8 cellular contexts compared by ENCODE assay signal in the genomic region with DNA sequence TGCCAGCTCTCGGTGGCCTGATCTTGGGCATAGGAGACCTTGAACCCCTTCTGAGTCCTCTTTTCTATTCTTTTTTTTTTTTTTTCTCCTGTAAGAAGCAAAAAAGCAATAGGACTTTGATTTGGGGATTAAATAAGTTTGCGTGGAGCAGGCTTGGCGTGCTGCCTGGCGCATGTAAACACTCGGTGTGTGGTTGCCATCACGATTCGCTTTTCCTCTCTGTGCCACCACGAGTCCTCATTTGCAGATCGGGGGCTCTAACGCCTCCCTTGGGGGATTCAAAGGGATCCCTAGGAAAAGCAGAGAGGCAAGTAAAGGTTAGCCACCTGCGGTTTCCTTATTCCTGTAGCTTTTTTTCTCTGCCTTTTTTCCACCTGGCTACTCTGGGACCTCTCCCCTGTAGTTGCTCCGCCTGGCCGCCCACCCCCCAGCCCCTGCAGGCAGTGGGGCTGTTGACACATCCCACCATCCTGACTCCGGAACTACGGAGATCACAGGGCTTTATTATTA. TPM values are rescaled to one million over a fixed set of nuclear protein-coding genes. Genes with fewer than 3 reads are reported as not detected.
A peak's percentile ranks its signal among the peaks of the same experiment; 100 is the strongest.
DNase-seq lines count a peak whose midpoint lies in the region; ATAC-seq and TF ChIP-seq lines count a peak whose summit lies in the region.

No MANE protein-coding gene starts in this region.

- intact Hi-C loops in upper lobe of right lung (cut with DNase I): no loop called here

- peak; percentile 8 for DNase-seq in stimulated activated CD4-positive, alpha-beta T cell treated with anti-CD3 and anti-CD28 coated beads, Interleukin-12 subunit alpha, Interleukin-12 subunit beta, amount 100 ng/mL, for 4 hours
- DNase-seq in stimulated activated CD4-positive, alpha-beta T cell treated with anti-CD3 and anti-CD28 coated beads, Interleukin-2, amount 100 ng/mL, for 48 hours: no peak
- DNase-seq in WERI-Rb-1: no peak
- DNase-seq in epithelial cell of esophagus (ENCODE audit: low read depth): peak; percentile 30
- DNase-seq in upper lobe of right lung: peak; percentile 72
- DNase-seq in DMS153 (lab: John Stamatoyannopoulos, UW): no peak

- peaks cover 80% of the 10 kb centered on the region for H3K36me3 ChIP-seq in WERI-Rb-1
- H3K36me3 ChIP-seq in mucosa of rectum (ENCODE audit: control insufficient read depth in 2 of 2, insufficient read depth in 2 of 2, low read length in 2 of 2): peaks cover 33 to 50% of the 10 kb centered on the region in 2 donors
- H3K36me3 ChIP-seq in upper lobe of right lung: peaks cover 57% of the 10 kb centered on the region

- no peak for TF ChIP-seq CTCF in WERI-Rb-1 (IDR thresholded peaks at IDR 0.05; ENCODE audit: low read depth, low read length)
- TF ChIP-seq CTCF in epithelial cell of esophagus (IDR thresholded peaks at IDR 0.05; ENCODE audit: insufficient read depth, low read depth, low read length, missing control alignments): no peak
- TF ChIP-seq CTCF in upper lobe of right lung (IDR thresholded peaks at IDR 0.05): no peak

- H3K9me3 ChIP-seq in WERI-Rb-1 (ENCODE audit: severe bottlenecking) (no peaks in the 10 kb centered on the region), mucosa of rectum (ENCODE audit: control insufficient read depth in 2 of 2, low read length in 2 of 2) (no peaks in the 10 kb centered on the region), upper lobe of right lung (no peaks in the 10 kb centered on the region)

- ATAC-seq in upper lobe of right lung (no peak), HG02588 (IDR thresholded peaks at IDR 0.05; ENCODE audit: unreplicated experiment) (no peak)

- H3K27me3 ChIP-seq in WERI-Rb-1 (ENCODE audit: insufficient read depth, low read depth, severe bottlenecking): no peaks in the 10 kb centered on the region
- no peaks in the 10 kb centered on the region for H3K27me3 ChIP-seq in mucosa of rectum (ENCODE audit: control insufficient read depth in 2 of 2, insufficient read depth in 2 of 2, low read length in 2 of 2)
- H3K27me3 ChIP-seq in upper lobe of right lung: no peaks in the 10 kb centered on the region

- H3K4me3 ChIP-seq in WERI-Rb-1 (ENCODE audit: low read depth, low read length): peak overlapping the region; percentile 75
- peak overlapping the region; percentile 99 for H3K4me3 ChIP-seq in epithelial cell of esophagus (ENCODE audit: low read length)
- H3K4me3 ChIP-seq in mucosa of rectum (ENCODE audit: low read length in 2 of 2): peak overlapping the region; percentile 80 to 98
- peak overlapping the region; percentile 98 for H3K4me3 ChIP-seq in upper lobe of right lung

- H3K27ac ChIP-seq in WERI-Rb-1: peak overlapping the region; percentile 95
- H3K27ac ChIP-seq in mucosa of rectum (ENCODE audit: low read depth in 2 of 2, low read length in 2 of 2): peak overlapping the region; percentile 93 to 96
- peak overlapping the region; percentile 95 for H3K27ac ChIP-seq in upper lobe of right lung

- peak overlapping the region; percentile 84 to 90 for H3K9ac ChIP-seq in mucosa of rectum (ENCODE audit: low read depth in 1 of 2, low read length in 2 of 2)

- H3K4me1 ChIP-seq in mucosa of rectum (ENCODE audit: control insufficient read depth in 2 of 2, insufficient read depth in 2 of 2, low read length in 2 of 2) (peaks cover 35% of the 10 kb centered on the region in 2 donors), upper lobe of right lung (peaks cover 69% of the 10 kb centered on the region)

RNA-seq across cellular contexts. Expression of gene SAFB, which starts 1.3 kb away (rescaled TPM):
- total RNA-seq in upper lobe of right lung: 71.9 TPM

RNA-seq across cellular contexts. Expression of gene SAFB2, which starts 1.6 kb away (rescaled TPM):
- total RNA-seq in upper lobe of right lung: 74.2 TPM

RNA-seq across cellular contexts. Expression of gene MICOS13, which starts 56.1 kb away (rescaled TPM):
- total RNA-seq in upper lobe of right lung: 48.3 TPM

RNA-seq across cellular contexts. Expression of gene TINCR, which starts 56.5 kb away (rescaled TPM):
- 5.6 TPM for total RNA-seq in upper lobe of right lung

RNA-seq across cellular contexts. Expression of gene HSD11B1L, which starts 56.6 kb away (rescaled TPM):
- total RNA-seq in upper lobe of right lung: 6.6 TPM

Comparison
In these comparisons a context has a peak if more than half of its experiments do, and no peak if none do; other contexts are left out.
1. DNase-seq: peak in stimulated activated CD4-positive, alpha-beta T cell treated with anti-CD3 and anti-CD28 coated beads, Interleukin-12 subunit alpha, Interleukin-12 subunit beta, amount 100 ng/mL, for 4 hours (single experiment), epithelial cell of esophagus (single experiment) and upper lobe of right lung (single experiment); none in stimulated activated CD4-positive, alpha-beta T cell treated with anti-CD3 and anti-CD28 coated beads, Interleukin-2, amount 100 ng/mL, for 48 hours (0 of 2), WERI-Rb-1 (single experiment) and DMS153 (single experiment).
2. Peak in every context shown above with its lines, with median percentiles within 50 percentile points of each other: H3K27ac ChIP-seq and H3K4me3 ChIP-seq.